ENCODE assay signal across 1 cellular context in the genomic region with DNA sequence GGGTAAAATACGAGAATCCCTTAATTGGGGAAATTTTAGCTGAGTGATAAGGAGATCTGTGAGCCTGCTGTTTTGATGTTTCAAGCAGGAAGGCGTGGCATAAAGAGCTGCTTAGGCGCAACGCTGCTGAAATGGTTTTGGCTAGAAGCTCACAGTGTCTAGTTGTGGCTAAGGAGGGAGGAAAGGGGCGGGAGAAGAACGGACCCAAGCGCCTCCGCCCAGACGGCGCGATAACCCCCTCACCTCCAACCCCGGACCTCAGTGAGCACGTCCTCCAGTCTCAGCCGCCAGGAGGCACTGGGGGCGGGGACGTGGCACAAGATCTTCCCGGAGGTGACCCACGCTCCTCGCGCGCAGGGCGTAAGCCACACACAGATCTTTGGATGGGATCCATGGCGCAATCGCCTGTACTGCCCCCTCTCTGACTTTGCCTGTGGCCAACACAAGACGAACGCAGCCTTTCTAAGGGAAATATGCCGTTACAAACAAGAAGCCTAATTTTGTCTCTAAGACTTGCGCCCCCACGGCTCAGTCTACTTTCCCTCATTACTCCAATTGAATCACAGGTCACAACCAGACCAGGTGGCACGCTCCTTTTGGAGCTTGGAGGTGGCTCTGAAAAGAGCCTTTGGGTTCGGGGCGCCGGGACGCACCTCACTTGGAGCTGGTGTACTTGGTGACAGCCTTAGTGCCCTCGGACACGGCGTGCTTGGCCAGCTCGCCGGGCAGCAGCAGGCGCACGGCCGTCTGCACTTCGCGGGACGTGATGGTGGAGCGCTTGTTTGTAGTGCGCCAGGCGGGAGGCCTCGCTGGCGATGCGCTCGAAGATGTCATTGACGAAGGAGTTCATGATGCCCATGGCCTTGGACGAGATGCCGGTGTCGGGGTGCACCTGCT.
TF ChIP-seq lines count a peak whose summit lies in the region.

No MANE protein-coding gene starts in this region.

TF ChIP-seq in endothelial cell of umbilical vein, 7 proteins besides CTCF, POLR2A, EP300 and RAD21:
- TF ChIP-seq EZH2 (IDR thresholded peaks at IDR 0.05; ENCODE audit: borderline replicate concordance, low read depth, low read length, severe bottlenecking): peak; percentile 62
- TF ChIP-seq FOS (IDR thresholded peaks at IDR 0.05; ENCODE audit: borderline replicate concordance, insufficient read depth, low read length): no peak
